7 cellular contexts compared by ENCODE assay signal in the genomic region with DNA sequence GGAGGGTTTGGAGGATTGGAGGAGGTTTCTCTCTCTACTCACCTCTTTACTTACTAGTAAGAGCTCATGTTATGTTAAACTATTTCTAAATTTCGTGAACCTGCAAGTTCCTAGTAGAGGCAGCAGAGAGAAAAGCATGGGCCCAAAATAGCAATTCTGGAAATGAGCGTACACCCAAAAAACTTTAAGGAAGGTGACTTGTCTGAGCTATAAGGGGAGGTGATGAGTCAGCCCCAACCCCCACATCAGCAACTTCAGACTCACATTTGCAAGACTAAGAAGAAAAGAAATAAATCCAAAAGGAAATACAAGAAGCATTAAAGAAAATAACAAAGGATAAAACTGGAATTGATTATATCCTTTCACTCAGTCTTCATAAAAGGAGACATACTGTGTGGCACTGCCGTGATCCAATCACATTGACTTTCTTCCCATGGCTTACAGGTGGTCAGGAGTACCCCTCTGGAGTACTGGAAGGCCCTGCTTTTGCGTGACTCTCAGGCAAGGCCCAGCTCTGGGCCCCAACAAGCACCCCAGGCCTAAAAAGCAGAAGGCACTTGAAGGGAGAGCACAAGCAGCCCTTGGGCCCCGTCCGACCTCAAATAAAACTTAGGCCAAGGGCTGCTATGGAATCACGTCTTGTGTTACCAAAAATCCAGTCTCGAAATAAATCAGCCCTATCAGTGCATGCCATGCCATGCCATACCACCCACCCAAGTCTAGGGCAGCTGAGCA. TPM values are rescaled to one million over a fixed set of nuclear protein-coding genes. Genes with fewer than 3 reads are reported as not detected.
A peak's percentile ranks its signal among the peaks of the same experiment; 100 is the strongest.
DNase-seq lines count a peak whose midpoint lies in the region; ATAC-seq lines count a peak whose summit lies in the region.

No MANE protein-coding gene starts in this region.

- peak; percentile 88 to 90 for ATAC-seq in activated T-cell treated with anti-CD3 and anti-CD28 coated beads, Interleukin-2, amount 50 U/mL, for 4 hours
- ATAC-seq in stimulated activated naive B cell treated with anti-CD40 and anti-IgM and Interleukin-4, amounts not matched to agents 10 μg/mL and 1 μg/mL and 100 μg/mL, for 72 hours (replicated peaks): peak; percentile 58 to 60

- H3K4me1 Mint-ChIP-seq in activated T-cell treated with anti-CD3 and anti-CD28 coated beads, Interleukin-2, amount 50 U/mL, for 4 hours (ENCODE audit: low read depth): peaks cover 72% of the 10 kb centered on the region
- peaks cover 71 to 76% of the 10 kb centered on the region in 2 donors for H3K4me1 Mint-ChIP-seq in immature natural killer cell
- peaks cover 64 to 95% of the 10 kb centered on the region in 2 donors for H3K4me1 Mint-ChIP-seq in stimulated activated naive B cell treated with anti-CD40 and anti-IgM and Interleukin-4, amounts not matched to agents 10 μg/mL and 1 μg/mL and 100 μg/mL, for 72 hours

- H3K4me3 ChIP-seq in HUES6 (ENCODE audit: low read depth, low read length) (no peak overlapping the region), MG63 (no peak overlapping the region)

- no peak for DNase-seq in activated T-cell treated with anti-CD3 and anti-CD28 coated beads, Interleukin-2, amount 50 U/mL, for 4 hours
- DNase-seq in immature natural killer cell: no peak
- DNase-seq in stimulated activated naive B cell treated with anti-CD40 and anti-IgM and Interleukin-4, amounts not matched to agents 10 μg/mL and 1 μg/mL and 100 μg/mL, for 72 hours: no peak
- no peak for DNase-seq in AML-193 (lab: John Stamatoyannopoulos, UW)
- DNase-seq in COLO829 (ENCODE audit: low spot score): no peak
- no peak for DNase-seq in MG63

- peaks cover 51% of the 10 kb centered on the region for H3K4me1 ChIP-seq in HUES6 (ENCODE audit: control insufficient read depth, insufficient read depth, low read length)

- H3K9me3 ChIP-seq in HUES6 (ENCODE audit: control insufficient read depth, insufficient read depth, low read depth, low read length) (peaks cover 5% of the 10 kb centered on the region; the same call in 1 of the 2 replicates), MG63 (no peaks in the 10 kb centered on the region)

- peak overlapping the region; percentile 20 for H3K4me3 Mint-ChIP-seq in activated T-cell treated with anti-CD3 and anti-CD28 coated beads, Interleukin-2, amount 50 U/mL, for 4 hours
- H3K4me3 Mint-ChIP-seq in immature natural killer cell: no peak overlapping the region
- H3K4me3 Mint-ChIP-seq in stimulated activated naive B cell treated with anti-CD40 and anti-IgM and Interleukin-4, amounts not matched to agents 10 μg/mL and 1 μg/mL and 100 μg/mL, for 72 hours: peak overlapping the region; percentile 45 to 71

- H3K36me3 ChIP-seq in HUES6 (ENCODE audit: control insufficient read depth, insufficient read depth, low read length): no peaks in the 10 kb centered on the region
- H3K36me3 ChIP-seq in MG63: no peaks in the 10 kb centered on the region

- H3K36me3 Mint-ChIP-seq in activated T-cell treated with anti-CD3 and anti-CD28 coated beads, Interleukin-2, amount 50 U/mL, for 4 hours (ENCODE audit: insufficient read depth): peaks cover 2% of the 10 kb centered on the region
- no peaks in the 10 kb centered on the region for H3K36me3 Mint-ChIP-seq in immature natural killer cell
- H3K36me3 Mint-ChIP-seq in stimulated activated naive B cell treated with anti-CD40 and anti-IgM and Interleukin-4, amounts not matched to agents 10 μg/mL and 1 μg/mL and 100 μg/mL, for 72 hours: peaks cover 8 to 14% of the 10 kb centered on the region in 2 donors

- no peaks in the 10 kb centered on the region for H3K27me3 ChIP-seq in HUES6 (ENCODE audit: control insufficient read depth, insufficient read depth, low read length)
- no peaks in the 10 kb centered on the region for H3K27me3 ChIP-seq in MG63

- no peak overlapping the region for H3K9ac ChIP-seq in HUES6 (ENCODE audit: low read length)

- no peaks in the 10 kb centered on the region for H3K9me3 Mint-ChIP-seq in activated T-cell treated with anti-CD3 and anti-CD28 coated beads, Interleukin-2, amount 50 U/mL, for 4 hours
- no peaks in the 10 kb centered on the region for H3K9me3 Mint-ChIP-seq in immature natural killer cell
- peaks cover 0 to 3% of the 10 kb centered on the region in 2 donors for H3K9me3 Mint-ChIP-seq in stimulated activated naive B cell treated with anti-CD40 and anti-IgM and Interleukin-4, amounts not matched to agents 10 μg/mL and 1 μg/mL and 100 μg/mL, for 72 hours

- no peaks in the 10 kb centered on the region for H3K27me3 Mint-ChIP-seq in activated T-cell treated with anti-CD3 and anti-CD28 coated beads, Interleukin-2, amount 50 U/mL, for 4 hours (ENCODE audit: low read depth)
- no peaks in the 10 kb centered on the region for H3K27me3 Mint-ChIP-seq in immature natural killer cell (ENCODE audit: low read depth in 3 of 3)
- no peaks in the 10 kb centered on the region for H3K27me3 Mint-ChIP-seq in stimulated activated naive B cell treated with anti-CD40 and anti-IgM and Interleukin-4, amounts not matched to agents 10 μg/mL and 1 μg/mL and 100 μg/mL, for 72 hours

- peak overlapping the region; percentile 18; the same call in 1 of the 2 replicates for H3K27ac ChIP-seq in HUES6 (ENCODE audit: low read depth, low read length)

- H3K27ac Mint-ChIP-seq in immature natural killer cell: peak overlapping the region in 5 of 6 donors; percentile 13 to 47 (median 30)
- H3K27ac Mint-ChIP-seq in stimulated activated naive B cell treated with anti-CD40 and anti-IgM and Interleukin-4, amounts not matched to agents 10 μg/mL and 1 μg/mL and 100 μg/mL, for 72 hours: peak overlapping the region; percentile 63

RNA-seq across cellular contexts. Expression of a gene that starts 14.3 kb away (rescaled TPM):
- total RNA-seq in activated T-cell treated with anti-CD3 and anti-CD28 coated beads, Interleukin-2, amount 50 U/mL, for 4 hours: 10 to 100 TPM; 24.5 to 30.2 (median 28.1) TPM
- polyA plus RNA-seq in immature natural killer cell: 10 to 100 TPM; 18.4 to 31.6 (median 23.0) TPM
- total RNA-seq in MG63 (2014; rRNA removed; shearing (Covaris generic); ENCODE audit: low replicate concordance): 45.4 and 46.2 TPM in 2 replicates

Comparison
In these comparisons a context has a peak if more than half of its experiments do, and no peak if none do; other contexts are left out.
1. H3K4me3 Mint-ChIP-seq: peak in activated T-cell treated with anti-CD3 and anti-CD28 coated beads, Interleukin-2, amount 50 U/mL, for 4 hours (single experiment) and stimulated activated naive B cell treated with anti-CD40 and anti-IgM and Interleukin-4, amounts not matched to agents 10 μg/mL and 1 μg/mL and 100 μg/mL, for 72 hours (2 of 2); none in immature natural killer cell (0 of 5).